10 cellular contexts compared by ENCODE assay signal in the genomic region with DNA sequence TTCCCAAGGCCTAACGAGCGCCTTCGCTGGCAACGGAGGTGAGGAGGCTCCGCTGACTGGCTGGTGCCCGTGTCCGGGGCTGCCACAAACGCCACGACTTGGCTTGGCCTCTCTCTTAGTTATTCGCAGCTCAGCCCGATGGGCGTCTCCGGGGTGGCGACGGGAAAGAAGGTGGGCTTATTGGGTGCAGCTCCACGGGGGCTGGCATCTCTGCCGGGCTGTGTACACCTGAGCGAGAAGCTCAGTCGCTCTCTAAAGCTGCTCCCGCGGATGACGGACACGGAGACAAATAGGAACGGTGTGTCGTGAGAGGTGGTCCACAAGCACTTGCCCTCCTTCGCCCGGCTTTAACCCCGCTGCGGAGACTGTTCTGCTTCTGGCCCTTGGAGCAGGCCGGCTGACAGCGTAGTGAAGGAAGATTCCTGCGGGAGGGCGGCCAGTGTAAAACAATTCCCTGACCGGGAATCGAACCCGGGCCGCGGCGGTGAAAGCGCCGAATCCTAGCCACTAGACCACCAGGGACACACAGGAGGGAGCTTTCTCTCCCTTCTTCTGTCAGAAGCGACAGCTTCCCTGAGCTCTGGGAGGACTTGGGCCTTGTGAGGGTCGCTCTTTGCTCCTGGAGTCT. TPM values are rescaled to one million over a fixed set of nuclear protein-coding genes. Genes with fewer than 3 reads are reported as not detected.
DNase-seq lines count a peak whose midpoint lies in the region; ATAC-seq, FAIRE-seq and TF ChIP-seq lines count a peak whose summit lies in the region.
"Not testable (repeated sequence)": the region's sequence is repeated elsewhere in the genome, so short reads cannot be mapped to it uniquely, and the experiment has no call there.
"Had no signal": no experiment of that assay in that cellular context is flagged by ENCODE, and none has a peak within 500 bp of the region (broad histone marks: within the 10 kb centered on the region; RNA-seq: fewer than 3 reads in every experiment).

No MANE protein-coding gene starts in this region.

- H3K9me3 ChIP-seq in T-helper 17 cell (ENCODE audit: control insufficient read depth, low read length, poor library complexity, severe bottlenecking); keratinocyte (ENCODE audit: control insufficient read depth, low read depth, low read length); osteoblast (ENCODE audit: low read depth, low read length): not testable (repeated sequence)

- dilution Hi-C loops in keratinocyte (cut with MboI; ENCODE audit: extremely low pct_ligation_motif_present, low sequenced_read_pairs) = not testable (repeated sequence)

- not testable (repeated sequence) for H3K36me3 Mint-ChIP-seq in T-helper 17 cell (ENCODE audit: low read depth); activated naive CD8-positive, alpha-beta T cell treated with anti-CD3 and anti-CD28 coated beads for 36 hours

- H4K20me1 ChIP-seq in keratinocyte (ENCODE audit: control insufficient read depth, extremely low read depth, insufficient read depth, low read length); osteoblast (ENCODE audit: insufficient read depth, low read length): not testable (repeated sequence)

- not testable (repeated sequence) for H3K27ac ChIP-seq in keratinocyte (ENCODE audit: control insufficient read depth, insufficient read depth, low read length); osteoblast (ENCODE audit: low read depth, low read length)

- H3K4me3 Mint-ChIP-seq in T-helper 17 cell = peak overlapping the region; percentile 82
- peak overlapping the region; percentile 74 for H3K4me3 Mint-ChIP-seq in activated naive CD8-positive, alpha-beta T cell treated with anti-CD3 and anti-CD28 coated beads for 36 hours

- not testable (repeated sequence) for TF ChIP-seq CTCF in AG09319 (IDR thresholded peaks at IDR 0.05; ENCODE audit: low read depth, low read length); HFF-Myc (IDR thresholded peaks at IDR 0.05; ENCODE audit: low read depth, low read length, missing control alignments); keratinocyte (optimal IDR thresholded peaks at IDR 0.05 in 1 of 3, IDR thresholded peaks at IDR 0.05 in 1 of 3, conservative IDR thresholded peaks at IDR 0.05 in 1 of 3; ENCODE audit: extremely low read depth in 1 of 3, insufficient read depth in 2 of 3, low read length in 3 of 3); osteoblast (IDR thresholded peaks at IDR 0.05; ENCODE audit: extremely low read depth, low read depth, low read length)

- peak overlapping the region; percentile 51 for H3K4me2 ChIP-seq in keratinocyte (ENCODE audit: control insufficient read depth, extremely low read depth, insufficient read depth, low read depth, low read length)
- peak overlapping the region; percentile 58 for H3K4me2 ChIP-seq in osteoblast (ENCODE audit: insufficient read depth, low read length)

- FAIRE-seq in keratinocyte (lab: Jason Lieb, UNC) = peak; percentile 51

- H2AFZ ChIP-seq in keratinocyte (ENCODE audit: control insufficient read depth, low read length); osteoblast (ENCODE audit: low read length): not testable (repeated sequence)

- not testable (repeated sequence) for H3K36me3 ChIP-seq in keratinocyte (ENCODE audit: control insufficient read depth in 2 of 2, extremely low read depth in 1 of 2, insufficient read depth in 2 of 2, low read length in 2 of 2); osteoblast (ENCODE audit: insufficient read depth, low read length)

- not testable (repeated sequence) for H3K9me1 ChIP-seq in keratinocyte (ENCODE audit: control insufficient read depth, extremely low read depth, insufficient read depth, low read length)

- DNase-seq in AG09319 (ENCODE audit: extremely low read depth, low read depth) = peak; percentile 37
- peak; percentile 63 for DNase-seq in HFF-Myc (ENCODE audit: extremely low read depth, low read depth)
- not testable (repeated sequence) for DNase-seq in T-helper 17 cell; osteoblast (ENCODE audit: insufficient read length, low spot score, missing footprints)
- DNase-seq in activated naive CD8-positive, alpha-beta T cell treated with anti-CD3 and anti-CD28 coated beads for 36 hours = peak; percentile 72
- peak; percentile 98 for DNase-seq in keratinocyte (ENCODE audit: low read depth, low spot score)
- peak; percentile 81 for DNase-seq in stimulated activated CD8-positive, alpha-beta memory T cell treated with anti-CD3 and anti-CD28 coated beads, Interleukin-4, amount 100 ng/mL, for 48 hours

- H3K4me1 Mint-ChIP-seq in T-helper 17 cell; activated naive CD8-positive, alpha-beta T cell treated with anti-CD3 and anti-CD28 coated beads for 36 hours: not testable (repeated sequence)

- not testable (repeated sequence) for H3K9ac ChIP-seq in keratinocyte (ENCODE audit: control insufficient read depth, extremely low read depth, insufficient read depth, low read length)

- H3K27me3 ChIP-seq in keratinocyte (ENCODE audit: control insufficient read depth, extremely low read depth, insufficient read depth, low read length); osteoblast (ENCODE audit: insufficient read depth, low read length): not testable (repeated sequence)

- H3K9me3 Mint-ChIP-seq in activated naive CD8-positive, alpha-beta T cell treated with anti-CD3 and anti-CD28 coated beads for 36 hours = not testable (repeated sequence)

- not testable (repeated sequence) for H3K4me1 ChIP-seq in keratinocyte (ENCODE audit: control insufficient read depth, extremely low read depth, insufficient read depth, low read length); osteoblast (ENCODE audit: insufficient read depth, low read length)

- H3K27ac Mint-ChIP-seq in T-helper 17 cell = peak overlapping the region; percentile 77
- H3K27ac Mint-ChIP-seq in activated naive CD8-positive, alpha-beta T cell treated with anti-CD3 and anti-CD28 coated beads for 36 hours = peak overlapping the region; percentile 75

- peak overlapping the region; percentile 35 for H3K4me3 ChIP-seq in HFF-Myc (replicated peaks; ENCODE audit: low read depth, low read length)
- H3K4me3 ChIP-seq in keratinocyte (ENCODE audit: control insufficient read depth in 2 of 3, extremely low read depth in 1 of 3, insufficient read depth in 2 of 3, low read depth in 1 of 3, low read length in 3 of 3) = peak overlapping the region; percentile 38 to 62 (median 38)
- H3K4me3 ChIP-seq in osteoblast (ENCODE audit: insufficient read depth, low read length) = peak overlapping the region; percentile 65

- ATAC-seq in T-helper 17 cell (peak; percentile 71), esophagus mucosa (peak; percentile 79)

- H3K27me3 Mint-ChIP-seq in T-helper 17 cell = peaks cover 54% of the 10 kb centered on the region
- H3K27me3 Mint-ChIP-seq in activated naive CD8-positive, alpha-beta T cell treated with anti-CD3 and anti-CD28 coated beads for 36 hours = peaks cover 39% of the 10 kb centered on the region

- not testable (repeated sequence) for H3K79me2 ChIP-seq in keratinocyte (ENCODE audit: control insufficient read depth, insufficient read depth, low read length); osteoblast (ENCODE audit: insufficient read depth, low read length)

RNA-seq across cellular contexts. Expression of gene RNU1-1, which starts 20.9 kb away (rescaled TPM):
- 1,000 to 10,000 TPM; 3,182 to 3,922 TPM for total RNA-seq in T-helper 17 cell
- total RNA-seq in activated naive CD8-positive, alpha-beta T cell treated with anti-CD3 and anti-CD28 coated beads for 36 hours = 100 to 1,000 TPM; 874 to 961 TPM
- 6,387 TPM for total RNA-seq in esophagus mucosa
- polyA plus RNA-seq in keratinocyte = 66.0 to 67.0 TPM in 2 of 3 replicates, not detected in the other
- not detected for polyA plus RNA-seq in keratinocyte (2011; ENCODE audit: low read depth)
- polyA plus RNA-seq in keratinocyte (2011; cell fraction: cytosol; rRNA removed) = not detected in 2 replicates
- polyA plus RNA-seq in keratinocyte (2011; cell fraction: nucleus; rRNA removed) = under 0.01 TPM in 2 replicates
- not detected in 2 replicates for polyA plus RNA-seq in keratinocyte (2012; ENCODE audit: low replicate concordance)
- 13,175 to 24,724 TPM (median 16,252 TPM) in 3 replicates for polyA minus RNA-seq in keratinocyte
- 39,283 TPM for polyA minus RNA-seq in keratinocyte (2011; cell fraction: cytosol; rRNA and poly(A)+ RNA removed)
- polyA minus RNA-seq in keratinocyte (2011; cell fraction: nucleus; rRNA and poly(A)+ RNA removed) = 15,420 and 21,721 TPM in 2 replicates
- under 0.01 TPM in 1 of 2 replicates, not detected in the other for total RNA-seq in osteoblast
- polyA plus RNA-seq: BJ, esophagus had no signal

Comparison
In these comparisons a context has a peak if more than half of its experiments do, and no peak if none do; other contexts are left out.
1. RNA of gene RNU1-1, which starts 20.9 kb away (total RNA-seq): 6,387 TPM in esophagus mucosa (single experiment), 3,182 to 3,922 TPM in T-helper 17 cell and 874 to 961 TPM in activated naive CD8-positive, alpha-beta T cell treated with anti-CD3 and anti-CD28 coated beads for 36 hours; under 0.01 TPM in osteoblast; every median in the first group is over 100 times any median in the second.
2. Peak in every context shown above with its lines, with median percentiles within 50 percentile points of each other: H3K4me3 ChIP-seq.